Comparison of ENCODE assay signal across 1 cellular context in genomic region chr1:99754697-99755096, GRCh38.
TF ChIP-seq lines count a peak whose summit lies in the region.

No MANE protein-coding gene starts in this region.

TF ChIP-seq in HepG2, 621 proteins besides CTCF, POLR2A, EP300 and RAD21 (continued from another document):
- TF ChIP-seq, protein P1, sequence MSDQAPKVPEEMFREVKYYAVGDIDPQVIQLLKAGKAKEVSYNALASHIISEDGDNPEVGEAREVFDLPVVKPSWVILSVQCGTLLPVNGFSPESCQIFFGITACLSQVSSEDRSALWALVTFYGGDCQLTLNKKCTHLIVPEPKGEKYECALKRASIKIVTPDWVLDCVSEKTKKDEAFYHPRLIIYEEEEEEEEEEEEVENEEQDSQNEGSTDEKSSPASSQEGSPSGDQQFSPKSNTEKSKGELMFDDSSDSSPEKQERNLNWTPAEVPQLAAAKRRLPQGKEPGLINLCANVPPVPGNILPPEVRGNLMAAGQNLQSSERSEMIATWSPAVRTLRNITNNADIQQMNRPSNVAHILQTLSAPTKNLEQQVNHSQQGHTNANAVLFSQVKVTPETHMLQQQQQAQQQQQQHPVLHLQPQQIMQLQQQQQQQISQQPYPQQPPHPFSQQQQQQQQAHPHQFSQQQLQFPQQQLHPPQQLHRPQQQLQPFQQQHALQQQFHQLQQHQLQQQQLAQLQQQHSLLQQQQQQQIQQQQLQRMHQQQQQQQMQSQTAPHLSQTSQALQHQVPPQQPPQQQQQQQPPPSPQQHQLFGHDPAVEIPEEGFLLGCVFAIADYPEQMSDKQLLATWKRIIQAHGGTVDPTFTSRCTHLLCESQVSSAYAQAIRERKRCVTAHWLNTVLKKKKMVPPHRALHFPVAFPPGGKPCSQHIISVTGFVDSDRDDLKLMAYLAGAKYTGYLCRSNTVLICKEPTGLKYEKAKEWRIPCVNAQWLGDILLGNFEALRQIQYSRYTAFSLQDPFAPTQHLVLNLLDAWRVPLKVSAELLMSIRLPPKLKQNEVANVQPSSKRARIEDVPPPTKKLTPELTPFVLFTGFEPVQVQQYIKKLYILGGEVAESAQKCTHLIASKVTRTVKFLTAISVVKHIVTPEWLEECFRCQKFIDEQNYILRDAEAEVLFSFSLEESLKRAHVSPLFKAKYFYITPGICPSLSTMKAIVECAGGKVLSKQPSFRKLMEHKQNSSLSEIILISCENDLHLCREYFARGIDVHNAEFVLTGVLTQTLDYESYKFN (CRISPR knock-in tag; conservative IDR thresholded peaks at IDR 0.05), result peak; percentile 57
- TF ChIP-seq, protein P2, sequence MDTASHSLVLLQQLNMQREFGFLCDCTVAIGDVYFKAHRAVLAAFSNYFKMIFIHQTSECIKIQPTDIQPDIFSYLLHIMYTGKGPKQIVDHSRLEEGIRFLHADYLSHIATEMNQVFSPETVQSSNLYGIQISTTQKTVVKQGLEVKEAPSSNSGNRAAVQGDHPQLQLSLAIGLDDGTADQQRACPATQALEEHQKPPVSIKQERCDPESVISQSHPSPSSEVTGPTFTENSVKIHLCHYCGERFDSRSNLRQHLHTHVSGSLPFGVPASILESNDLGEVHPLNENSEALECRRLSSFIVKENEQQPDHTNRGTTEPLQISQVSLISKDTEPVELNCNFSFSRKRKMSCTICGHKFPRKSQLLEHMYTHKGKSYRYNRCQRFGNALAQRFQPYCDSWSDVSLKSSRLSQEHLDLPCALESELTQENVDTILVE (CRISPR knock-in tag; IDR thresholded peaks at IDR 0.05), result no peak
- TF ChIP-seq, protein P3, sequence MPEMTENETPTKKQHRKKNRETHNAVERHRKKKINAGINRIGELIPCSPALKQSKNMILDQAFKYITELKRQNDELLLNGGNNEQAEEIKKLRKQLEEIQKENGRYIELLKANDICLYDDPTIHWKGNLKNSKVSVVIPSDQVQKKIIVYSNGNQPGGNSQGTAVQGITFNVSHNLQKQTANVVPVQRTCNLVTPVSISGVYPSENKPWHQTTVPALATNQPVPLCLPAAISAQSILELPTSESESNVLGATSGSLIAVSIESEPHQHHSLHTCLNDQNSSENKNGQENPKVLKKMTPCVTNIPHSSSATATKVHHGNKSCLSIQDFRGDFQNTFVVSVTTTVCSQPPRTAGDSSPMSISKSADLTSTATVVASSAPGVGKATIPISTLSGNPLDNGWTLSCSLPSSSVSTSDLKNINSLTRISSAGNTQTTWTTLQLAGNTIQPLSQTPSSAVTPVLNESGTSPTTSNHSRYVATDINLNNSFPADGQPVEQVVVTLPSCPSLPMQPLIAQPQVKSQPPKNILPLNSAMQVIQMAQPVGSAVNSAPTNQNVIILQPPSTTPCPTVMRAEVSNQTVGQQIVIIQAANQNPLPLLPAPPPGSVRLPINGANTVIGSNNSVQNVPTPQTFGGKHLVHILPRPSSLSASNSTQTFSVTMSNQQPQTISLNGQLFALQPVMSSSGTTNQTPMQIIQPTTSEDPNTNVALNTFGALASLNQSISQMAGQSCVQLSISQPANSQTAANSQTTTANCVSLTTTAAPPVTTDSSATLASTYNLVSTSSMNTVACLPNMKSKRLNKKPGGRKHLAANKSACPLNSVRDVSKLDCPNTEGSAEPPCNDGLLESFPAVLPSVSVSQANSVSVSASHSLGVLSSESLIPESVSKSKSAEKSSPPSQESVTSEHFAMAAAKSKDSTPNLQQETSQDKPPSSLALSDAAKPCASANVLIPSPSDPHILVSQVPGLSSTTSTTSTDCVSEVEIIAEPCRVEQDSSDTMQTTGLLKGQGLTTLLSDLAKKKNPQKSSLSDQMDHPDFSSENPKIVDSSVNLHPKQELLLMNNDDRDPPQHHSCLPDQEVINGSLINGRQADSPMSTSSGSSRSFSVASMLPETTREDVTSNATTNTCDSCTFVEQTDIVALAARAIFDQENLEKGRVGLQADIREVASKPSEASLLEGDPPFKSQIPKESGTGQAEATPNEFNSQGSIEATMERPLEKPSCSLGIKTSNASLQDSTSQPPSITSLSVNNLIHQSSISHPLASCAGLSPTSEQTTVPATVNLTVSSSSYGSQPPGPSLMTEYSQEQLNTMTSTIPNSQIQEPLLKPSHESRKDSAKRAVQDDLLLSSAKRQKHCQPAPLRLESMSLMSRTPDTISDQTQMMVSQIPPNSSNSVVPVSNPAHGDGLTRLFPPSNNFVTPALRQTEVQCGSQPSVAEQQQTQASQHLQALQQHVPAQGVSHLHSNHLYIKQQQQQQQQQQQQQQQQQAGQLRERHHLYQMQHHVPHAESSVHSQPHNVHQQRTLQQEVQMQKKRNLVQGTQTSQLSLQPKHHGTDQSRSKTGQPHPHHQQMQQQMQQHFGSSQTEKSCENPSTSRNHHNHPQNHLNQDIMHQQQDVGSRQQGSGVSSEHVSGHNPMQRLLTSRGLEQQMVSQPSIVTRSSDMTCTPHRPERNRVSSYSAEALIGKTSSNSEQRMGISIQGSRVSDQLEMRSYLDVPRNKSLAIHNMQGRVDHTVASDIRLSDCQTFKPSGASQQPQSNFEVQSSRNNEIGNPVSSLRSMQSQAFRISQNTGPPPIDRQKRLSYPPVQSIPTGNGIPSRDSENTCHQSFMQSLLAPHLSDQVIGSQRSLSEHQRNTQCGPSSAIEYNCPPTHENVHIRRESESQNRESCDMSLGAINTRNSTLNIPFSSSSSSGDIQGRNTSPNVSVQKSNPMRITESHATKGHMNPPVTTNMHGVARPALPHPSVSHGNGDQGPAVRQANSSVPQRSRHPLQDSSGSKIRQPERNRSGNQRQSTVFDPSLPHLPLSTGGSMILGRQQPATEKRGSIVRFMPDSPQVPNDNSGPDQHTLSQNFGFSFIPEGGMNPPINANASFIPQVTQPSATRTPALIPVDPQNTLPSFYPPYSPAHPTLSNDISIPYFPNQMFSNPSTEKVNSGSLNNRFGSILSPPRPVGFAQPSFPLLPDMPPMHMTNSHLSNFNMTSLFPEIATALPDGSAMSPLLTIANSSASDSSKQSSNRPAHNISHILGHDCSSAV (CRISPR knock-in tag; IDR thresholded peaks at IDR 0.05; ENCODE audit: borderline replicate concordance), result no peak
- TF ChIP-seq CHD4 (IDR thresholded peaks at IDR 0.05; ENCODE audit: borderline replicate concordance, low read length) (peak; percentile 39; the same call in 1 of the 2 replicates), ZSCAN20 (CRISPR knock-in tag; IDR thresholded peaks at IDR 0.05; ENCODE audit: borderline replicate concordance) (no peak), BRCA1 (CRISPR knock-in tag; IDR thresholded peaks at IDR 0.05) (no peak), NR2C2 (CRISPR knock-in tag; IDR thresholded peaks at IDR 0.05; ENCODE audit: borderline replicate concordance) (no peak), FOXA3 (CRISPR knock-in tag; IDR thresholded peaks at IDR 0.05) (peak; percentile 81), ZNF547 (CRISPR knock-in tag; IDR thresholded peaks at IDR 0.05) (no peak), SOX13 (IDR thresholded peaks at IDR 0.05) (no peak), SOX13 (CRISPR knock-in tag; conservative IDR thresholded peaks at IDR 0.05 in 1 of 2, IDR thresholded peaks at IDR 0.05 in 1 of 2) (0 out of 4 replicates have a peak, but pooled peaks of 1 of the 2 experiments have one; percentile 54), FOXA1 (IDR thresholded peaks at IDR 0.05) (no peak), FOXA1 (CRISPR knock-in tag; IDR thresholded peaks at IDR 0.05) (peak; percentile 66; the same call in 1 of the 2 replicates), ZSCAN25 (CRISPR knock-in tag; IDR thresholded peaks at IDR 0.05) (no peak), MED1 (CRISPR knock-in tag; IDR thresholded peaks at IDR 0.05) (peak; percentile 50)
- TF ChIP-seq, protein P4, sequence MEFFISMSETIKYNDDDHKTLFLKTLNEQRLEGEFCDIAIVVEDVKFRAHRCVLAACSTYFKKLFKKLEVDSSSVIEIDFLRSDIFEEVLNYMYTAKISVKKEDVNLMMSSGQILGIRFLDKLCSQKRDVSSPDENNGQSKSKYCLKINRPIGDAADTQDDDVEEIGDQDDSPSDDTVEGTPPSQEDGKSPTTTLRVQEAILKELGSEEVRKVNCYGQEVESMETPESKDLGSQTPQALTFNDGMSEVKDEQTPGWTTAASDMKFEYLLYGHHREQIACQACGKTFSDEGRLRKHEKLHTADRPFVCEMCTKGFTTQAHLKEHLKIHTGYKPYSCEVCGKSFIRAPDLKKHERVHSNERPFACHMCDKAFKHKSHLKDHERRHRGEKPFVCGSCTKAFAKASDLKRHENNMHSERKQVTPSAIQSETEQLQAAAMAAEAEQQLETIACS (CRISPR knock-in tag; IDR thresholded peaks at IDR 0.05), result no peak
TF ChIP-seq in HepG2: peak in this region for 18.
